13 cellular contexts compared by ENCODE assay signal in the genomic region with DNA sequence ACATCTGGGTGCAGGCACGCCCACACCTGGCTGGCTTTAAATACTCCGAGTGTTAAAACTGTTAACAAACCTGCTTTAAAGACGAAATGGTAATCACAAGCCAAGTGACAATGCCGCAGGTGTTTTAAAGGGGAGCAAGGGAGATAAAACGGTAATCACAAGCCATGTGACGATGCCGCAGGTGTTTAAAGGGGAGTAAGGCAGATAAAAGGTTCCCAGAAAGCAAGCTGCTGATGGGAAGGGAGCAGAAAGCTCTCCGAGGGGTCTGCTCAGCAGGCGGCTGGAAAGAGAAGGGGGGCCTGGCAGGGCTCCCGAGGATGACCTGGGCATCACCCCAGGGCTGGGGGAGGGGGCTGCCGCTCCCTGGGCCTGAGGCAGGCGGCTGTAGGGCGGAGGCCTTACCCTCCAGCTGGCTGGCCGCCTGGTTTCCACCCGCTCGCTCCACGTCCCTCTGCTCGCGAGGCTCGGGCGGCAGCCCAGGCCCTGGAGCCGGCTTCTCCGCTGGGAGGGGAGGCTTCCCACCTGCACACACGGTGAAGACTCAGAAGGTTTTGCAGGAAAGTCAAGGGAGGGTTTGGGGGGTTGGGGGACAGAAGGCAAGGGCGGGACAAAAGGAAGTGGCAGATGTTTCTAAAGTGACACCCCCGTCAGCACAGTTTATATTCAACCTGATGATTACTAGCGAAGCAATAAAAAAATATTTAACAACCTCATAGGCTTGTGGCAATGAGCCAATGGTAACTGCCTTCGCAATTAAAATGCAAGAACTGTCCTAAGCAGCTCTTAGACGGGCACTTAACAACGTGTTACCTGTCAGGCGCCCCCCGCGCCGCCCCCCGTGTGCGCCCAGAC. TPM values are rescaled to one million over a fixed set of nuclear protein-coding genes. Genes with fewer than 3 reads are reported as not detected.
DNase-seq lines count a peak whose midpoint lies in the region; ATAC-seq and TF ChIP-seq lines count a peak whose summit lies in the region.
"Had no signal": no experiment of that assay in that cellular context is flagged by ENCODE, and none has a peak within 500 bp of the region (broad histone marks: within the 10 kb centered on the region; RNA-seq: fewer than 3 reads in every experiment).

No MANE protein-coding gene starts in this region.

- intact Hi-C loops in heart left ventricle (cut with DNase I): loop anchor here (5.0 to 10.0 kb wide), 5 partner anchors 41 to 353 kb away; no protein-coding TSS in a partner anchor
- intact Hi-C loops in activated CD4-positive, alpha-beta memory T cell treated with anti-CD3 and anti-CD28 coated beads for 36 hours (cut with micrococcal nuclease): loop anchor here (5.0 kb wide), 1 partner anchor 231 kb away; no protein-coding TSS in a partner anchor

- no peaks in the 10 kb centered on the region for H3K9me3 Mint-ChIP-seq in activated CD4-positive, alpha-beta memory T cell treated with anti-CD3 and anti-CD28 coated beads for 36 hours
- peaks cover 3% of the 10 kb centered on the region; the same call in 1 of the 3 replicates for H3K9me3 Mint-ChIP-seq in GM23338
- no peaks in the 10 kb centered on the region for H3K9me3 Mint-ChIP-seq in endothelial cell (ENCODE audit: unreplicated experiment)
- H3K9me3 Mint-ChIP-seq: activated CD4-positive, alpha-beta T cell treated with anti-CD3 and anti-CD28 coated beads, Interleukin-2, amount 10 ng/mL, durations not matched to agents 24 days and 14 days; nephron had no signal

- no peak overlapping the region for H3K4me3 Mint-ChIP-seq in activated CD4-positive, alpha-beta memory T cell treated with anti-CD3 and anti-CD28 coated beads for 36 hours
- H3K4me3 Mint-ChIP-seq in GM23338 (no peak overlapping the region), endothelial cell (ENCODE audit: unreplicated experiment) (no peak overlapping the region)
- H3K4me3 Mint-ChIP-seq: activated CD4-positive, alpha-beta T cell treated with anti-CD3 and anti-CD28 coated beads, Interleukin-2, amount 10 ng/mL, durations not matched to agents 24 days and 14 days; nephron had no signal

- H3K27me3 Mint-ChIP-seq in activated CD4-positive, alpha-beta memory T cell treated with anti-CD3 and anti-CD28 coated beads for 36 hours: no peaks in the 10 kb centered on the region
- H3K27me3 Mint-ChIP-seq in GM23338 (ENCODE audit: insufficient read depth, low read depth, poor library complexity) (peaks cover 21% of the 10 kb centered on the region), endothelial cell (ENCODE audit: unreplicated experiment) (peaks cover 11% of the 10 kb centered on the region)
- H3K27me3 Mint-ChIP-seq: activated CD4-positive, alpha-beta T cell treated with anti-CD3 and anti-CD28 coated beads, Interleukin-2, amount 10 ng/mL, durations not matched to agents 24 days and 14 days had no signal

- POLR2A ChIA-PET in activated CD4-positive, alpha-beta memory T cell treated with anti-CD3 and anti-CD28 coated beads for 36 hours (lab: Charles Lee): no interaction called here

- TF ChIP-seq CTCF in heart left ventricle (IDR thresholded peaks at IDR 0.05) (no peak), GM23338 (conservative IDR thresholded peaks at IDR 0.05; ENCODE audit: low read depth in 2 of 2) (no peak), endothelial cell (IDR thresholded peaks at IDR 0.05; ENCODE audit: unreplicated experiment) (no peak)

- CTCF ChIA-PET in activated CD4-positive, alpha-beta memory T cell treated with anti-CD3 and anti-CD28 coated beads for 36 hours (lab: Charles Lee): interaction anchor here (2.6 kb wide), 1 partner anchor 233 kb away, joined by 29 read pairs; no protein-coding TSS in a partner anchor

- H3K4me1 Mint-ChIP-seq in activated CD4-positive, alpha-beta memory T cell treated with anti-CD3 and anti-CD28 coated beads for 36 hours (ENCODE audit: low read depth): peaks cover 3% of the 10 kb centered on the region
- H3K4me1 Mint-ChIP-seq in GM23338: peaks cover 27% of the 10 kb centered on the region
- peaks cover 6% of the 10 kb centered on the region for H3K4me1 Mint-ChIP-seq in endothelial cell (ENCODE audit: unreplicated experiment)

- H3K27ac ChIP-seq in heart left ventricle (peak overlapping the region in 1 of 12 donors; percentile 51), GM23338 (ENCODE audit: low read depth) (no peak overlapping the region)

- H3K27me3 ChIP-seq in heart left ventricle (no peaks in the 10 kb centered on the region), GM23338 (ENCODE audit: insufficient read depth) (no peaks in the 10 kb centered on the region)

- H3K4me1 ChIP-seq in heart left ventricle: peaks cover 3 to 19% (median 13%) of the 10 kb centered on the region in 12 donors
- peaks cover 3% of the 10 kb centered on the region; the same call in 1 of the 2 replicates for H3K4me1 ChIP-seq in GM23338 (ENCODE audit: insufficient read depth)

- H4K20me1 ChIP-seq in GM23338 (replicated peaks; ENCODE audit: insufficient read depth): no peaks in the 10 kb centered on the region; the same call in 1 of the 2 replicates

- TF ChIP-seq POLR2A in heart left ventricle (IDR thresholded peaks at IDR 0.05): no peak

- H3K9me3 ChIP-seq in heart left ventricle: no peaks in the 10 kb centered on the region

- peaks cover 2% of the 10 kb centered on the region; the same call in 1 of the 2 replicates for H3F3A ChIP-seq in GM23338 (replicated peaks; ENCODE audit: low read depth)

- no peak overlapping the region for H3K4me2 ChIP-seq in GM23338

- DNase-seq in DMS79 (lab: John Stamatoyannopoulos, UW): peak; percentile 65
- DNase-seq in NCI-H1436 (lab: John Stamatoyannopoulos, UW): peak; percentile 83
- DNase-seq in NCI-H748 (lab: John Stamatoyannopoulos, UW; ENCODE audit: unreplicated experiment): peak; percentile 96
- DNase-seq in heart left ventricle: peak in 4 of 5 donors; percentile 30 to 74 (median 60)
- no peak for DNase-seq in activated CD4-positive, alpha-beta memory T cell treated with anti-CD3 and anti-CD28 coated beads for 36 hours
- no peak for DNase-seq in GM23338 (ENCODE audit: low spot score)
- no peak for DNase-seq in endothelial cell (ENCODE audit: low spot score)
- DNase-seq: activated CD4-positive, alpha-beta T cell treated with anti-CD3 and anti-CD28 coated beads, Interleukin-2, amount 10 ng/mL, durations not matched to agents 24 days and 14 days; activated effector memory CD4-positive, alpha-beta T cell treated with anti-CD3 and anti-CD28 coated beads, Interleukin-2, amount 50 U/mL, for 16 hours; cerebellar nuclear complex; NCI-H1930 had no signal

- H3K36me3 Mint-ChIP-seq in activated CD4-positive, alpha-beta memory T cell treated with anti-CD3 and anti-CD28 coated beads for 36 hours: peaks cover 14% of the 10 kb centered on the region
- H3K36me3 Mint-ChIP-seq in GM23338 (ENCODE audit: low read depth) (peaks cover 6% of the 10 kb centered on the region; the same call in 2 of the 3 replicates), endothelial cell (ENCODE audit: low read depth, unreplicated experiment) (peaks cover 14% of the 10 kb centered on the region)

- H3K36me3 ChIP-seq in heart left ventricle: peaks cover 0 to 52% (median 20%) of the 10 kb centered on the region in 9 donors
- H3K36me3 ChIP-seq in GM23338 (ENCODE audit: insufficient read depth): no peaks in the 10 kb centered on the region

- H3K4me3 ChIP-seq in heart left ventricle (no peak overlapping the region), GM23338 (no peak overlapping the region)

- ATAC-seq in heart left ventricle (peak in 3 of 4 donors; percentile 27 to 62 (median 44)), GM23338 (no peak), HG03378 (IDR thresholded peaks at IDR 0.05; ENCODE audit: unreplicated experiment) (no peak)

- no peak overlapping the region for H3K27ac Mint-ChIP-seq in activated CD4-positive, alpha-beta memory T cell treated with anti-CD3 and anti-CD28 coated beads for 36 hours
- no peak overlapping the region for H3K27ac Mint-ChIP-seq in GM23338
- no peak overlapping the region for H3K27ac Mint-ChIP-seq in endothelial cell (ENCODE audit: unreplicated experiment)
- H3K27ac Mint-ChIP-seq: activated CD4-positive, alpha-beta T cell treated with anti-CD3 and anti-CD28 coated beads, Interleukin-2, amount 10 ng/mL, durations not matched to agents 24 days and 14 days had no signal

- 63 to 78% (median 69%) methylated on average over 32 to 36 of the region's 36 CpGs for WGBS in heart left ventricle, 4 donors

- peaks cover 5% of the 10 kb centered on the region for H3K9me2 ChIP-seq in GM23338 (ENCODE audit: insufficient read depth)

- no peaks in the 10 kb centered on the region for H3K79me2 ChIP-seq in GM23338 (replicated peaks; ENCODE audit: insufficient read depth)

- H2AFZ ChIP-seq in GM23338: no peak overlapping the region

TF ChIP-seq in GM23338, 12 proteins besides CTCF, POLR2A, EP300 and RAD21 (continues in another document):
- TF ChIP-seq ZNF331 (CRISPR knock-in tag; IDR thresholded peaks at IDR 0.05; ENCODE audit: low read depth) (no peak), POLR2AphosphoS5 (IDR thresholded peaks at IDR 0.05; ENCODE audit: low read depth) (no peak)

RNA-seq across cellular contexts. Expression of a gene that starts 12.2 kb away (rescaled TPM):
- total RNA-seq in heart left ventricle: 10 to 100 TPM; 31.8 to 77.1 (median 50.2) TPM
- polyA plus RNA-seq in heart left ventricle: 10 to 100 TPM; 26.7 to 51.9 TPM
- total RNA-seq in activated CD4-positive, alpha-beta memory T cell treated with anti-CD3 and anti-CD28 coated beads for 36 hours: 10 to 100 TPM; 49.8 to 55.9 TPM
- total RNA-seq in GM23338 (2014; rRNA removed; shearing (Covaris generic)): 17.9 and 21.5 TPM in 2 replicates
- 156 and 175 TPM in 2 replicates for polyA plus RNA-seq in GM23338 (2016; fragmentation: Nextera tagmentation; extraction: Ambion mirVana)
- 31.2 TPM for total RNA-seq in endothelial cell (ENCODE audit: unreplicated experiment)

RNA-seq across cellular contexts. Expression of a gene that starts 12.5 kb away (rescaled TPM):
- total RNA-seq in heart left ventricle: 10 to 100 TPM in 5 of 9 donors, 1 to 10 TPM in 4; 6.8 to 16.0 (median 10.2) TPM
- 10 to 100 TPM; 12.4 to 14.4 TPM for polyA plus RNA-seq in heart left ventricle
- total RNA-seq in activated CD4-positive, alpha-beta memory T cell treated with anti-CD3 and anti-CD28 coated beads for 36 hours: 10 to 100 TPM; 20.0 to 24.6 TPM
- 25.3 and 37.5 TPM in 2 replicates for total RNA-seq in GM23338 (2014; rRNA removed; shearing (Covaris generic))
- 4.4 and 5.5 TPM in 2 replicates for polyA plus RNA-seq in GM23338 (2016; fragmentation: Nextera tagmentation; extraction: Ambion mirVana)
- 43.8 TPM for total RNA-seq in endothelial cell (ENCODE audit: unreplicated experiment)

RNA-seq across cellular contexts. Expression of a gene that starts 28.6 kb away (rescaled TPM):
- total RNA-seq in heart left ventricle: 10 to 100 TPM in 3 of 9 donors, 1 to 10 TPM in 6; 7.0 to 15.8 (median 8.9) TPM
- polyA plus RNA-seq in heart left ventricle: 10 to 100 TPM in 1 of 2 donors, 1 to 10 TPM in 1; 8.0 to 14.7 TPM
- 10 to 100 TPM; 11.1 to 11.3 TPM for total RNA-seq in activated CD4-positive, alpha-beta memory T cell treated with anti-CD3 and anti-CD28 coated beads for 36 hours
- 29.0 and 35.5 TPM in 2 replicates for total RNA-seq in GM23338 (2014; rRNA removed; shearing (Covaris generic))
- 26.8 and 29.4 TPM in 2 replicates for polyA plus RNA-seq in GM23338 (2016; fragmentation: Nextera tagmentation; extraction: Ambion mirVana)
- total RNA-seq in endothelial cell (ENCODE audit: unreplicated experiment): 21.1 TPM

RNA-seq across cellular contexts. Expression of a gene that starts 43.8 kb away (rescaled TPM):
- total RNA-seq in heart left ventricle (10 to 100 TPM; 27.4 to 67.7 (median 43.1) TPM), endothelial cell (ENCODE audit: unreplicated experiment) (57.2 TPM)
- polyA plus RNA-seq in heart left ventricle (10 to 100 TPM; 48.0 to 63.3 TPM), GM23338 (2016; fragmentation: Nextera tagmentation; extraction: Ambion mirVana) (17.1 and 18.3 TPM in 2 replicates)
- total RNA-seq in activated CD4-positive, alpha-beta memory T cell treated with anti-CD3 and anti-CD28 coated beads for 36 hours: 10 to 100 TPM; 60.7 to 60.9 TPM
- total RNA-seq in GM23338 (2014; rRNA removed; shearing (Covaris generic)): 51.7 and 55.8 TPM in 2 replicates

Comparison
In these comparisons a context has a peak if more than half of its experiments do, and no peak if none do; other contexts are left out.
1. DNase-seq: peak in DMS79 (single experiment), NCI-H1436 (single experiment), NCI-H748 (single experiment) and heart left ventricle (4 of 5); none in activated CD4-positive, alpha-beta memory T cell treated with anti-CD3 and anti-CD28 coated beads for 36 hours (single experiment), GM23338 (single experiment) and endothelial cell (single experiment).
2. ATAC-seq: peak in heart left ventricle (3 of 4); none in GM23338 (single experiment) and HG03378 (single experiment).